ENCODE assay signal across 10 cellular contexts in genomic region chr12:47078086-47078395, GRCh38. TPM values are rescaled to one million over a fixed set of nuclear protein-coding genes. Genes with fewer than 3 reads are reported as not detected.
A peak's percentile ranks its signal among the peaks of the same experiment; 100 is the strongest.
DNase-seq lines count a peak whose midpoint lies in the region; ATAC-seq and TF ChIP-seq lines count a peak whose summit lies in the region.
"Had no signal": no experiment of that assay in that cellular context is flagged by ENCODE, and none has a peak within 500 bp of the region (broad histone marks: within the 10 kb centered on the region; RNA-seq: fewer than 3 reads in every experiment).

No MANE protein-coding gene starts in this region.

- peaks cover 23% of the 10 kb centered on the region for H3K79me2 ChIP-seq in ACC112 (ENCODE audit: control insufficient read depth, insufficient read depth, low read length, unreplicated experiment)

- POLR2A ChIA-PET in MCF 10A (lab: Yijun Ruan, JAX): interaction anchor here (0.6 to 6.2 kb wide), 23 partner anchors 8 to 1088 kb away, joined by 3 to 41 read pairs (median 4); no protein-coding TSS in a partner anchor
- POLR2A ChIA-PET in naive thymus-derived CD8-positive, alpha-beta T cell (lab: Charles Lee): interaction anchor here (0.5 to 3.1 kb wide), 15 partner anchors 7 to 336 kb away, joined by 3 to 44 read pairs (median 12); no protein-coding TSS in a partner anchor

- no peak for TF ChIP-seq CTCF in MCF 10A (IDR thresholded peaks at IDR 0.05; ENCODE audit: unreplicated experiment)

- peak overlapping the region; percentile 92 for H3K4me3 Mint-ChIP-seq in MCF 10A (ENCODE audit: unreplicated experiment)
- peak overlapping the region; percentile 88 to 99 (median 96) for H3K4me3 Mint-ChIP-seq in naive thymus-derived CD8-positive, alpha-beta T cell

- H3K4me1 Mint-ChIP-seq in MCF 10A (ENCODE audit: insufficient read depth, unreplicated experiment): peaks cover 53% of the 10 kb centered on the region
- H3K4me1 Mint-ChIP-seq in naive thymus-derived CD8-positive, alpha-beta T cell: peaks cover 29 to 74% (median 62%) of the 10 kb centered on the region in 4 donors

- intact Hi-C loops in MCF 10A (cut with micrococcal nuclease): no loop called here

- no TSS peak for BruUV-seq in MCF 10A (replicated peaks; lab: Mats Ljungman, UMichigan)

- no peak for ATAC-seq in naive thymus-derived CD8-positive, alpha-beta T cell
- no peak for ATAC-seq in GM19035 (IDR thresholded peaks at IDR 0.05; ENCODE audit: unreplicated experiment)

- H3K4me3 ChIP-seq in ACC112 (ENCODE audit: low read depth, low read length): peak overlapping the region; percentile 92

- H2AFZ ChIP-seq in ACC112 (ENCODE audit: low read length, unreplicated experiment): no peak overlapping the region

- H3K36me3 ChIP-seq in ACC112 (ENCODE audit: insufficient read depth, low read length): no peaks in the 10 kb centered on the region
- H3K36me3 ChIP-seq: neutrophil had no signal

- CTCF ChIA-PET in MCF 10A (lab: Yijun Ruan, JAX): interaction anchor here (0.5 to 2.9 kb wide), 19 partner anchors 8 to 319 kb away, joined by 3 to 17 read pairs (median 4); no protein-coding TSS in a partner anchor

- H3K27me3 Mint-ChIP-seq in MCF 10A (ENCODE audit: insufficient read depth, unreplicated experiment): no peaks in the 10 kb centered on the region
- H3K27me3 Mint-ChIP-seq in naive thymus-derived CD8-positive, alpha-beta T cell: no peaks in the 10 kb centered on the region

- H3K4me1 ChIP-seq in ACC112 (ENCODE audit: control insufficient read depth, insufficient read depth, low read length, unreplicated experiment): peaks cover 29% of the 10 kb centered on the region

- H3K27ac ChIP-seq in ACC112 (ENCODE audit: low read depth, low read length): no peak overlapping the region
- H3K27ac ChIP-seq: neutrophil had no signal

- H3K36me3 Mint-ChIP-seq in MCF 10A (ENCODE audit: insufficient read depth, unreplicated experiment): no peaks in the 10 kb centered on the region
- peaks cover 5 to 11% (median 6%) of the 10 kb centered on the region in 3 donors for H3K36me3 Mint-ChIP-seq in naive thymus-derived CD8-positive, alpha-beta T cell

- H3K9me3 Mint-ChIP-seq in MCF 10A (ENCODE audit: unreplicated experiment): no peaks in the 10 kb centered on the region
- no peaks in the 10 kb centered on the region for H3K9me3 Mint-ChIP-seq in naive thymus-derived CD8-positive, alpha-beta T cell

- no peaks in the 10 kb centered on the region for H3K27me3 ChIP-seq in ACC112 (ENCODE audit: insufficient read depth, low read length)

- H3K27ac Mint-ChIP-seq in MCF 10A (ENCODE audit: low read depth, unreplicated experiment): peak overlapping the region; percentile 77
- H3K27ac Mint-ChIP-seq in naive thymus-derived CD8-positive, alpha-beta T cell: peak overlapping the region in 9 of 10 donors; percentile 7 to 96 (median 91)

- DNase-seq in HT-29 (ENCODE audit: low spot score): peak; percentile 54
- DNase-seq in MCF 10A (ENCODE audit: unreplicated experiment): no peak
- no peak for DNase-seq in naive thymus-derived CD8-positive, alpha-beta T cell
- DNase-seq in NCI-H2107 (lab: John Stamatoyannopoulos, UW): no peak
- DNase-seq in NCI-H2107 treated with DMSO at 0.1 percent for 48 hours (lab: John Stamatoyannopoulos, UW; ENCODE audit: unreplicated experiment): no peak
- no peak for DNase-seq in CD1c-positive myeloid dendritic cell (ENCODE audit: extremely low spot score)
- DNase-seq: DMS 273 treated with DMSO at 0.1 percent for 48 hours had no signal

RNA-seq across cellular contexts. Expression of gene PCED1B, which starts 1.4 kb away (rescaled TPM):
- 3.0 and 4.8 TPM in 2 replicates for total RNA-seq in HT-29 (2014; rRNA removed; shearing (Covaris generic))
- total RNA-seq in MCF 10A (2022): 5.1 and 9.6 TPM in 2 replicates
- 10 to 100 TPM; 79.4 to 83.9 TPM for total RNA-seq in naive thymus-derived CD8-positive, alpha-beta T cell
- polyA plus RNA-seq in naive thymus-derived CD8-positive, alpha-beta T cell: 100 to 1,000 TPM in 2 of 3 donors, 10 to 100 TPM in 1; 54.9 to 163 (median 127) TPM

RNA-seq across cellular contexts. Expression of gene AMIGO2, which starts 1.7 kb away (rescaled TPM):
- total RNA-seq in HT-29 (2014; rRNA removed; shearing (Covaris generic)): 24.3 and 26.2 TPM in 2 replicates
- 13.0 and 32.6 TPM in 2 replicates for total RNA-seq in MCF 10A (2022)
- 10 to 100 TPM; 26.6 to 28.3 TPM for total RNA-seq in naive thymus-derived CD8-positive, alpha-beta T cell
- 10 to 100 TPM; 28.6 to 53.3 (median 41.1) TPM for polyA plus RNA-seq in naive thymus-derived CD8-positive, alpha-beta T cell
